Comparison of ENCODE assay signal across 18 cellular contexts in genomic region chr4:89403826-89404225, GRCh38.
A peak's percentile ranks its signal among the peaks of the same experiment; 100 is the strongest.
DNase-seq lines count a peak whose midpoint lies in the region; ATAC-seq and TF ChIP-seq lines count a peak whose summit lies in the region.
"Had no signal": no experiment of that assay in that cellular context is flagged by ENCODE, and none has a peak within 500 bp of the region (broad histone marks: within the 10 kb centered on the region; RNA-seq: fewer than 3 reads in every experiment).

No MANE protein-coding gene starts in this region.

- no peak overlapping the region for H3K4me3 ChIP-seq in trophoblast cell (ENCODE audit: low read depth, low read length)
- no peak overlapping the region for H3K4me3 ChIP-seq in right cardiac atrium (ENCODE audit: low read length)
- H3K4me3 ChIP-seq: BLaER1, GM23248 had no signal

- peak overlapping the region; percentile 54 for H3K27ac ChIP-seq in VCaP
- H3K27ac ChIP-seq in trophoblast cell (ENCODE audit: low read depth, low read length), result no peak overlapping the region
- H3K27ac ChIP-seq in right cardiac atrium (ENCODE audit: low read length), result no peak overlapping the region
- H3K27ac ChIP-seq: 22Rv1, BLaER1, C4-2B, GM23248 had no signal

- H3K27me3 ChIP-seq in trophoblast cell (ENCODE audit: insufficient read depth, low read length) (no peaks in the 10 kb centered on the region), right cardiac atrium (ENCODE audit: control insufficient read depth, insufficient read depth) (no peaks in the 10 kb centered on the region)
- H3K27me3 ChIP-seq: BLaER1 had no signal

- H3K9ac ChIP-seq in trophoblast cell (ENCODE audit: low read length), result no peak overlapping the region
- H3K9ac ChIP-seq: BLaER1, GM23248 had no signal

- H3K36me3 ChIP-seq in trophoblast cell (ENCODE audit: control insufficient read depth in 1 of 2, insufficient read depth in 2 of 2, low read length in 2 of 2), result no peaks in the 10 kb centered on the region
- H3K36me3 ChIP-seq: BLaER1 had no signal

- no peaks in the 10 kb centered on the region for H3K4me1 ChIP-seq in trophoblast cell (ENCODE audit: control insufficient read depth in 1 of 2, insufficient read depth in 2 of 2, low read length in 2 of 2)
- no peaks in the 10 kb centered on the region for H3K4me1 ChIP-seq in right cardiac atrium (ENCODE audit: control insufficient read depth, insufficient read depth, low read length)
- H3K4me1 ChIP-seq: BLaER1, Caco-2 had no signal

- no peak overlapping the region for H4K12ac ChIP-seq in trophoblast cell (ENCODE audit: low read depth, low read length)

- ATAC-seq in right cardiac atrium, result no peak
- ATAC-seq: CD8-positive, alpha-beta T cell; HCT116 had no signal

- no peak overlapping the region for H2BK120ac ChIP-seq in trophoblast cell (ENCODE audit: insufficient read depth, low read length, poor library complexity)

- H4K8ac ChIP-seq in trophoblast cell (ENCODE audit: low read depth, low read length), result no peak overlapping the region

- H2AFZ ChIP-seq in trophoblast cell (ENCODE audit: insufficient read depth, low read length, poor library complexity), result no peak overlapping the region
- H2AFZ ChIP-seq: GM23248 had no signal

- H2BK12ac ChIP-seq in trophoblast cell (ENCODE audit: low read length), result no peak overlapping the region

- no peak for TF ChIP-seq CTCF in VCaP (conservative IDR thresholded peaks at IDR 0.05)

- H3K14ac ChIP-seq in trophoblast cell (ENCODE audit: low read length), result no peak overlapping the region

- H3K79me2 ChIP-seq in trophoblast cell (ENCODE audit: control insufficient read depth, insufficient read depth, low read length, poor library complexity), result no peaks in the 10 kb centered on the region

- H2AK5ac ChIP-seq in trophoblast cell (ENCODE audit: low read length), result no peak overlapping the region

- DNase-seq in HCEC 1CT (peak; percentile 17), trophoblast cell (peak; percentile 42 to 62), right cardiac atrium (no peak), DMS 273 treated with DMSO at 0.1 percent for 48 hours (lab: John Stamatoyannopoulos, UW) (no peak)
- no peak for DNase-seq in activated CD4-positive, alpha-beta T cell treated with anti-CD3 and anti-CD28 coated beads for 48 hours
- DNase-seq: Caco-2; CD4-positive, CD25-positive, alpha-beta regulatory T cell; CD8-positive, alpha-beta T cell; DMS79; EL; GDM1; GM23248; H7 had no signal

- H3K4ac ChIP-seq in trophoblast cell (ENCODE audit: low read depth, low read length), result no peak overlapping the region

- no peak overlapping the region for H3K18ac ChIP-seq in trophoblast cell (ENCODE audit: low read length)

- no peak overlapping the region for H2BK5ac ChIP-seq in trophoblast cell (ENCODE audit: low read depth, low read length, poor library complexity)

- no peak overlapping the region for H3K23ac ChIP-seq in trophoblast cell (ENCODE audit: low read length)

- no CpG with 5 or more reads among the region's 2 CpGs for WGBS in trophoblast cell (ENCODE audit: extremely low coverage, insufficient coverage, insufficient read length)
- 87% methylated on average over 2 of the region's 2 CpGs for WGBS in right cardiac atrium

- H3K9me3 ChIP-seq in trophoblast cell (ENCODE audit: insufficient read depth, low read depth, low read length) (no peaks in the 10 kb centered on the region), right cardiac atrium (ENCODE audit: control insufficient read depth, low read length) (no peaks in the 10 kb centered on the region)
- H3K9me3 ChIP-seq: BLaER1, Caco-2 had no signal

- intact Hi-C loops in right cardiac atrium (cut with DNase I), result no loop called here

- no peak overlapping the region for H4K91ac ChIP-seq in trophoblast cell (ENCODE audit: low read depth, low read length)

- no peak overlapping the region for H3K4me2 ChIP-seq in trophoblast cell (ENCODE audit: low read length)
- H3K4me2 ChIP-seq: BLaER1 had no signal

- no peaks in the 10 kb centered on the region for H3K79me1 ChIP-seq in trophoblast cell (ENCODE audit: low read length)

Comparison
In these comparisons a context has a peak if more than half of its experiments do, and no peak if none do; other contexts are left out.
1. DNase-seq: peak in HCEC 1CT (single experiment) and trophoblast cell (2 of 2); none in right cardiac atrium (0 of 3), DMS 273 treated with DMSO at 0.1 percent for 48 hours (single experiment) and activated CD4-positive, alpha-beta T cell treated with anti-CD3 and anti-CD28 coated beads for 48 hours (single experiment).